16 cellular contexts compared by ENCODE assay signal in genomic region chr1:19197849-19198248, GRCh38. TPM values are rescaled to one million over a fixed set of nuclear protein-coding genes. Genes with fewer than 3 reads are reported as not detected.
A peak's percentile ranks its signal among the peaks of the same experiment; 100 is the strongest.
DNase-seq lines count a peak whose midpoint lies in the region; ATAC-seq and TF ChIP-seq lines count a peak whose summit lies in the region.
"Had no signal": no experiment of that assay in that cellular context is flagged by ENCODE, and none has a peak within 500 bp of the region (broad histone marks: within the 10 kb centered on the region; RNA-seq: fewer than 3 reads in every experiment).

No MANE protein-coding gene starts in this region.

- intact Hi-C loops in heart left ventricle (cut with DNase I) (loop anchor here in 1 of 10 donors (10.0 kb wide), 1 partner anchor 47 kb away; no protein-coding TSS in a partner anchor), Right ventricle myocardium superior (cut with DNase I) (no loop called here)

- no peak overlapping the region for H3K27ac ChIP-seq in heart left ventricle
- H3K27ac ChIP-seq: GM23248 had no signal

- no peak for TF ChIP-seq POLR2A in heart left ventricle (IDR thresholded peaks at IDR 0.05)

- H3K27me3 Mint-ChIP-seq in endothelial cell (ENCODE audit: unreplicated experiment) = no peaks in the 10 kb centered on the region
- H3K27me3 Mint-ChIP-seq: CD4-positive, alpha-beta memory T cell had no signal

- H3K4me3 Mint-ChIP-seq in endothelial cell (ENCODE audit: unreplicated experiment) = peak overlapping the region; percentile 9
- H3K4me3 Mint-ChIP-seq: CD4-positive, alpha-beta memory T cell had no signal

- peaks cover 4% of the 10 kb centered on the region for H3K4me1 Mint-ChIP-seq in endothelial cell (ENCODE audit: unreplicated experiment)

- ATAC-seq in heart left ventricle = peak in 3 of 4 donors; percentile 41 to 68 (median 54)
- ATAC-seq in Right ventricle myocardium superior (ENCODE audit: poor library complexity) = no peak

- H3K9me3 Mint-ChIP-seq in endothelial cell (ENCODE audit: unreplicated experiment) = no peaks in the 10 kb centered on the region

- no peak overlapping the region for H3K4me3 ChIP-seq in heart left ventricle
- H3K4me3 ChIP-seq: GM23248 had no signal

- H3K27ac Mint-ChIP-seq in endothelial cell (ENCODE audit: unreplicated experiment) = no peak overlapping the region
- H3K27ac Mint-ChIP-seq: CD4-positive, alpha-beta memory T cell had no signal

- peaks cover 47% of the 10 kb centered on the region for H3K36me3 Mint-ChIP-seq in endothelial cell (ENCODE audit: low read depth, unreplicated experiment)

- no peaks in the 10 kb centered on the region for H3K27me3 ChIP-seq in heart left ventricle

- H3K9me3 ChIP-seq in heart left ventricle = no peaks in the 10 kb centered on the region

- 40 to 59% (median 46%) methylated on average over 2 of the region's 2 CpGs for WGBS in heart left ventricle, 4 donors

- no peak for TF ChIP-seq CTCF in heart left ventricle (IDR thresholded peaks at IDR 0.05)
- no peak for TF ChIP-seq CTCF in endothelial cell (IDR thresholded peaks at IDR 0.05; ENCODE audit: unreplicated experiment)

- DNase-seq in heart left ventricle = no peak
- DNase-seq in Right ventricle myocardium superior = no peak
- DNase-seq in amniotic epithelial cell (ENCODE audit: low read depth) = peak; percentile 93
- no peak for DNase-seq in endothelial cell (ENCODE audit: low spot score)
- DNase-seq in dermis blood vessel endothelial cell = no peak
- no peak for DNase-seq in amniotic stem cell (lab: John Stamatoyannopoulos, UW)
- DNase-seq: C1 segment of cervical spinal cord; Calu3; CD4-positive, alpha-beta memory T cell; COR-L47; DMS53; DMS79 treated with DMSO at 0.1 percent for 48 hours; GF-D8; GM23248; H7; HCEC 1CT had no signal

- H3K4me1 ChIP-seq in heart left ventricle = peaks cover 0 to 61% (median 15%) of the 10 kb centered on the region in 12 donors

- peaks cover 0 to 88% (median 85%) of the 10 kb centered on the region in 9 donors for H3K36me3 ChIP-seq in heart left ventricle

RNA-seq across cellular contexts. Expression of gene UBR4, which starts 12.2 kb away (rescaled TPM):
- total RNA-seq in heart left ventricle (100 to 1,000 TPM in 3 of 9 donors, 10 to 100 TPM in 6; 44.8 to 150 (median 94.4) TPM), Right ventricle myocardium superior (58.1 TPM), endothelial cell (ENCODE audit: unreplicated experiment) (223 TPM), dermis blood vessel endothelial cell (95.1 and 172 TPM in 2 replicates)
- polyA plus RNA-seq in heart left ventricle = 10 to 100 TPM; 67.3 to 67.4 TPM

RNA-seq across cellular contexts. Expression of gene EMC1, which starts 53.5 kb away (rescaled TPM):
- total RNA-seq in heart left ventricle = 10 to 100 TPM; 23.4 to 54.5 (median 32.7) TPM
- polyA plus RNA-seq in heart left ventricle = 10 to 100 TPM; 10.1 to 27.2 TPM
- total RNA-seq in Right ventricle myocardium superior = 23.7 TPM
- 50.5 TPM for total RNA-seq in endothelial cell (ENCODE audit: unreplicated experiment)
- total RNA-seq in dermis blood vessel endothelial cell = 51.6 and 83.9 TPM in 2 replicates

RNA-seq across cellular contexts. Expression of gene MRTO4, which starts 53.8 kb away (rescaled TPM):
- total RNA-seq in heart left ventricle (10 to 100 TPM in 6 of 9 donors, 1 to 10 TPM in 3; 8.3 to 17.4 (median 13.7) TPM), Right ventricle myocardium superior (10.8 TPM), endothelial cell (ENCODE audit: unreplicated experiment) (22.4 TPM), dermis blood vessel endothelial cell (23.5 and 29.7 TPM in 2 replicates)
- polyA plus RNA-seq in heart left ventricle = 10 to 100 TPM; 19.3 to 56.3 TPM
